ENCODE assay signal across 12 cellular contexts in the genomic region with DNA sequence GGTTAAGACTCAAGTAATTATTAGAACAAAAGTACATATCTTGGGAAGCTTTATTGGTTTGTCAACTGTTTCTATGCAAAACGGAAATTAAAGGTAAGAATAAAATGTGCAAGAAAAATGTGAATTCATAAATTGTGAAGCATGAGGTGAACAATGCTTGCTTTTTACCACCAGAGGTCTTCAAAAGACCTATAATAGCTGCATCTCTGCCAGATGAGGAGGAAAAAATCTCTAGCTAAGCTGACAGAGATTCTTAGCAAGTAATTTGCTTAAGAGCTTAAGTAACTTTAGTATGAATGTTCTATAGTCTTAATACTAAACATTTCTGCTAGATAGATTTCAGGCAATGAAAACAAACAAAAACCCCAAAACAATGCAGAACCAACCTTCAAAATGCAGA. TPM values are rescaled to one million over a fixed set of nuclear protein-coding genes. Genes with fewer than 3 reads are reported as not detected.
DNase-seq lines count a peak whose midpoint lies in the region; ATAC-seq and TF ChIP-seq lines count a peak whose summit lies in the region.
"Had no signal": no experiment of that assay in that cellular context is flagged by ENCODE, and none has a peak within 500 bp of the region (broad histone marks: within the 10 kb centered on the region; RNA-seq: fewer than 3 reads in every experiment).

No MANE protein-coding gene starts in this region.

- H3K4me1 ChIP-seq in psoas muscle: no peaks in the 10 kb centered on the region

- DNase-seq in NCI-H748 (lab: John Stamatoyannopoulos, UW; ENCODE audit: unreplicated experiment): peak; percentile 66
- no peak for DNase-seq in NCI-H748 treated with DMSO at 0.1 percent for 48 hours (lab: John Stamatoyannopoulos, UW)
- no peak for DNase-seq in WERI-Rb-1
- no peak for DNase-seq in progenitor cell of endocrine pancreas (ENCODE audit: low spot score, unreplicated experiment)
- no peak for DNase-seq in psoas muscle
- DNase-seq: CD4-positive, alpha-beta T cell had no signal

- H3K9me3 ChIP-seq in WERI-Rb-1 (ENCODE audit: severe bottlenecking): no peaks in the 10 kb centered on the region
- no peaks in the 10 kb centered on the region for H3K9me3 ChIP-seq in psoas muscle

- no peak overlapping the region for H3K4me3 ChIP-seq in WERI-Rb-1 (ENCODE audit: low read depth, low read length)
- H3K4me3 ChIP-seq in psoas muscle: no peak overlapping the region
- H3K4me3 ChIP-seq: K562 had no signal

- no peaks in the 10 kb centered on the region for H3K36me3 ChIP-seq in WERI-Rb-1
- H3K36me3 ChIP-seq in psoas muscle (ENCODE audit: insufficient read depth in 1 of 2, low read depth in 1 of 2): no peaks in the 10 kb centered on the region

- H3K4me1 Mint-ChIP-seq in progenitor cell of endocrine pancreas (ENCODE audit: low read depth): no peaks in the 10 kb centered on the region
- H3K4me1 Mint-ChIP-seq: memory B cell had no signal

- H3K4me3 Mint-ChIP-seq in progenitor cell of endocrine pancreas (ENCODE audit: low read depth): no peak overlapping the region
- H3K4me3 Mint-ChIP-seq: CD4-positive, alpha-beta T cell; memory B cell; stimulated activated naive CD8-positive, alpha-beta T cell treated with anti-CD3 and anti-CD28 coated beads, Interleukin-15, Interleukin-2, amounts not matched to agents 100 ng/mL and 50 ng/mL, for 24 hours had no signal

- intact Hi-C loops in psoas muscle (cut with DNase I): no loop called here

- WGBS in psoas muscle, 3 donors: 57 to 62% (median 60%) methylated on average over 1 of the region's 1 CpG

- H3K27ac ChIP-seq in WERI-Rb-1 (no peak overlapping the region), psoas muscle (no peak overlapping the region)

- ATAC-seq in HG02981 (IDR thresholded peaks at IDR 0.05; ENCODE audit: unreplicated experiment) (peak; percentile 66), GM18873 (IDR thresholded peaks at IDR 0.05; ENCODE audit: low FRiP score, unreplicated experiment) (no peak), GM19397 (IDR thresholded peaks at IDR 0.05; ENCODE audit: unreplicated experiment) (no peak), psoas muscle (no peak)
- ATAC-seq: K562 had no signal

- H3K27ac Mint-ChIP-seq in progenitor cell of endocrine pancreas: no peak overlapping the region
- H3K27ac Mint-ChIP-seq: CD4-positive, alpha-beta T cell; memory B cell; stimulated activated naive CD8-positive, alpha-beta T cell treated with anti-CD3 and anti-CD28 coated beads, Interleukin-15, Interleukin-2, amounts not matched to agents 100 ng/mL and 50 ng/mL, for 24 hours had no signal

- TF ChIP-seq CTCF in WERI-Rb-1 (IDR thresholded peaks at IDR 0.05; ENCODE audit: low read depth, low read length) (peak; percentile 45; the same call in 1 of the 2 replicates), progenitor cell of endocrine pancreas (IDR thresholded peaks at IDR 0.05; ENCODE audit: unreplicated experiment) (peak; percentile 52), psoas muscle (IDR thresholded peaks at IDR 0.05) (no peak)

- no peaks in the 10 kb centered on the region for H3K36me3 Mint-ChIP-seq in progenitor cell of endocrine pancreas (ENCODE audit: insufficient read depth)
- H3K36me3 Mint-ChIP-seq: memory B cell had no signal

- H3K9me3 Mint-ChIP-seq in progenitor cell of endocrine pancreas (ENCODE audit: low read depth): no peaks in the 10 kb centered on the region
- H3K9me3 Mint-ChIP-seq: CD4-positive, alpha-beta T cell; memory B cell; stimulated activated naive CD8-positive, alpha-beta T cell treated with anti-CD3 and anti-CD28 coated beads, Interleukin-15, Interleukin-2, amounts not matched to agents 100 ng/mL and 50 ng/mL, for 24 hours had no signal

- no peaks in the 10 kb centered on the region for H3K27me3 ChIP-seq in WERI-Rb-1 (ENCODE audit: insufficient read depth, low read depth, severe bottlenecking)
- no peaks in the 10 kb centered on the region for H3K27me3 ChIP-seq in psoas muscle (ENCODE audit: insufficient read depth in 3 of 3, low read length in 2 of 3)

- no peaks in the 10 kb centered on the region for H3K27me3 Mint-ChIP-seq in progenitor cell of endocrine pancreas

RNA-seq across cellular contexts. Expression of a gene that starts 54.1 kb away (rescaled TPM):
- total RNA-seq in progenitor cell of endocrine pancreas: 50.3 and 52.9 TPM in 2 replicates
- total RNA-seq in psoas muscle: 100 to 1,000 TPM in 1 of 4 donors, 10 to 100 TPM in 3; 68.8 to 105 (median 73.0) TPM
- polyA plus RNA-seq in psoas muscle: 10 to 100 TPM; 41.4 to 80.8 (median 56.0) TPM
